13 cellular contexts compared by ENCODE assay signal in the genomic region with DNA sequence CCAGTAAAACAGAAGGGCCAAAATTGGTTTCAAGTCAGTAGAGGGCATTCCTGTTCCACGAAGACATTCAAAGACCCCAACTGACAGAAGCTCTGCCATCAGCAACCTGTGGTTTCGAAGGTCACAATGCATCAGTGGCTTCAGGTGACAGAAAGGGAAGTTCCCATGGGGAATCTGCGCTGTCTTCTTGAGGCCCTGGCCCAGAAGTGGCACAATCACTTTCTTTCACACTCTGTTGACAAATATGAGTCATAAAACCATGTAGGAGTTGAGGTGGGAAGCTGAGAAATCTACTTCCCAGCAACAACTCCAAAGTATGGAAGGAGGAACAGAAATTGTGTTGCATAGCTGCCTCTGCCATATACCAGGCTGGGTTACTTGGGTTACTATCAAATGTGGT.
DNase-seq lines count a peak whose midpoint lies in the region; ATAC-seq and TF ChIP-seq lines count a peak whose summit lies in the region.
"Had no signal": no experiment of that assay in that cellular context is flagged by ENCODE, and none has a peak within 500 bp of the region (broad histone marks: within the 10 kb centered on the region; RNA-seq: fewer than 3 reads in every experiment).

No MANE protein-coding gene starts in this region.

- no peaks in the 10 kb centered on the region for H3K4me1 Mint-ChIP-seq in MCF 10A (ENCODE audit: insufficient read depth, unreplicated experiment)
- H3K4me1 Mint-ChIP-seq: activated naive CD4-positive, alpha-beta T cell treated with anti-CD3 and anti-CD28 coated beads, Interleukin-2, amount 50 U/mL, for 24 hours had no signal

- in situ Hi-C loops in G401 (cut with HindIII; ENCODE audit: low sequenced_read_pairs), result no loop called here

- H3K4me3 Mint-ChIP-seq in MCF 10A (ENCODE audit: unreplicated experiment), result no peak overlapping the region
- H3K4me3 Mint-ChIP-seq: activated naive CD4-positive, alpha-beta T cell treated with anti-CD3 and anti-CD28 coated beads, Interleukin-2, amount 50 U/mL, for 24 hours; naive thymus-derived CD8-positive, alpha-beta T cell had no signal

- no peak overlapping the region for H3K27ac Mint-ChIP-seq in MCF 10A (ENCODE audit: low read depth, unreplicated experiment)
- H3K27ac Mint-ChIP-seq: activated naive CD4-positive, alpha-beta T cell treated with anti-CD3 and anti-CD28 coated beads, Interleukin-2, amount 50 U/mL, for 24 hours; naive thymus-derived CD8-positive, alpha-beta T cell had no signal

- no peaks in the 10 kb centered on the region for H3K27me3 Mint-ChIP-seq in MCF 10A (ENCODE audit: insufficient read depth, unreplicated experiment)
- H3K27me3 Mint-ChIP-seq: activated naive CD4-positive, alpha-beta T cell treated with anti-CD3 and anti-CD28 coated beads, Interleukin-2, amount 50 U/mL, for 24 hours had no signal

- H3K36me3 Mint-ChIP-seq in MCF 10A (ENCODE audit: insufficient read depth, unreplicated experiment), result no peaks in the 10 kb centered on the region
- H3K36me3 Mint-ChIP-seq: activated naive CD4-positive, alpha-beta T cell treated with anti-CD3 and anti-CD28 coated beads, Interleukin-2, amount 50 U/mL, for 24 hours; naive thymus-derived CD8-positive, alpha-beta T cell had no signal

- CTCF ChIA-PET in MCF 10A (lab: Yijun Ruan, JAX), result no interaction called here

- POLR2A ChIA-PET in MCF 10A (lab: Yijun Ruan, JAX), result no interaction called here

- intact Hi-C loops in MCF 10A (cut with micrococcal nuclease), result no loop called here

- ATAC-seq in HG02759 (IDR thresholded peaks at IDR 0.05; ENCODE audit: unreplicated experiment) (peak; percentile 62), HG03432 (IDR thresholded peaks at IDR 0.05; ENCODE audit: unreplicated experiment) (peak; percentile 52), omental fat pad (ENCODE audit: low FRiP score) (no peak)
- ATAC-seq: naive thymus-derived CD8-positive, alpha-beta T cell had no signal

- DNase-seq in DMS53 (lab: John Stamatoyannopoulos, UW) (peak; percentile 31), DMS53 treated with DMSO at 0.1 percent for 48 hours (lab: John Stamatoyannopoulos, UW; ENCODE audit: unreplicated experiment) (no peak), omental fat pad (ENCODE audit: low spot score) (no peak), G401 (ENCODE audit: low spot score) (no peak), MCF 10A (ENCODE audit: unreplicated experiment) (no peak), kidney glomerular epithelial cell (lab: John Stamatoyannopoulos, UW) (no peak)
- DNase-seq: effector CD8-positive, alpha-beta T cell; naive thymus-derived CD8-positive, alpha-beta T cell; NCI-H1930; transverse colon had no signal

- no TSS peak for BruUV-seq in MCF 10A (replicated peaks; lab: Mats Ljungman, UMichigan)

- TF ChIP-seq CTCF in omental fat pad (IDR thresholded peaks at IDR 0.05) (no peak), MCF 10A (IDR thresholded peaks at IDR 0.05; ENCODE audit: unreplicated experiment) (no peak)

- peaks cover 7% of the 10 kb centered on the region for H3K9me3 Mint-ChIP-seq in MCF 10A (ENCODE audit: unreplicated experiment)
- H3K9me3 Mint-ChIP-seq: activated naive CD4-positive, alpha-beta T cell treated with anti-CD3 and anti-CD28 coated beads, Interleukin-2, amount 50 U/mL, for 24 hours had no signal
